27 cellular contexts compared by ENCODE assay signal in genomic region chr12:97109441-97109840, GRCh38.
"Had no signal": no experiment of that assay in that cellular context is flagged by ENCODE, and none has a peak within 500 bp of the region (broad histone marks: within the 10 kb centered on the region; RNA-seq: fewer than 3 reads in every experiment).

No MANE protein-coding gene starts in this region.

- H3K9me3 ChIP-seq: thyroid gland, vagina had no signal

- ATAC-seq: left cardiac atrium; left lung; naive thymus-derived CD4-positive, alpha-beta T cell; sciatic nerve; stimulated activated effector memory CD8-positive, alpha-beta T cell treated with anti-CD3 and anti-CD28 coated beads, Interleukin-12 subunit alpha, Interleukin-12 subunit beta, amount 100 ng/mL, for 72 hours had no signal

- H3K4me1 Mint-ChIP-seq: immature natural killer cell; stimulated activated effector memory CD8-positive, alpha-beta T cell treated with anti-CD3 and anti-CD28 coated beads, Interleukin-12 subunit alpha, Interleukin-12 subunit beta, amount 100 ng/mL, for 72 hours had no signal

- H2AFZ ChIP-seq: neural progenitor cell, parathyroid adenoma had no signal

- DNase-seq: dermis blood vessel endothelial cell; effector memory CD4-positive, alpha-beta T cell; hypothalamus; immature natural killer cell; islet precursor cell; left cardiac atrium; left lung; mesendoderm; midbrain; naive thymus-derived CD4-positive, alpha-beta T cell; stimulated activated CD4-positive, alpha-beta T cell treated with anti-CD3 and anti-CD28 coated beads, Interleukin-12 subunit alpha, Interleukin-12 subunit beta, amount 100 ng/mL, for 4 hours; stimulated activated CD4-positive, alpha-beta T cell treated with anti-CD3 and anti-CD28 coated beads, Interleukin-1b, Interleukin-23, amount 100 ng/mL, for 48 hours; stimulated activated CD4-positive, alpha-beta T cell treated with anti-CD3 and anti-CD28 coated beads, Interleukin-4, amount 100 ng/mL, for 24 hours; stimulated activated naive CD4-positive, alpha-beta T cell treated with Interleukin-2 at 50 U/mL for 16 hours; stomach; thyroid gland; trophoblast cell had no signal

- H3K27ac Mint-ChIP-seq: immature natural killer cell; naive thymus-derived CD4-positive, alpha-beta T cell; nephron; neural progenitor cell; progenitor cell of endocrine pancreas; stimulated activated effector memory CD8-positive, alpha-beta T cell treated with anti-CD3 and anti-CD28 coated beads, Interleukin-12 subunit alpha, Interleukin-12 subunit beta, amount 100 ng/mL, for 72 hours had no signal

- H3K27ac ChIP-seq: coronary artery, left lung, neural progenitor cell, parathyroid adenoma, right atrium auricular region, stomach, thyroid gland, vagina had no signal

- H3K4me3 Mint-ChIP-seq: immature natural killer cell; naive thymus-derived CD4-positive, alpha-beta T cell; nephron; neural progenitor cell; stimulated activated effector memory CD8-positive, alpha-beta T cell treated with anti-CD3 and anti-CD28 coated beads, Interleukin-12 subunit alpha, Interleukin-12 subunit beta, amount 100 ng/mL, for 72 hours had no signal

- H3K4me2 ChIP-seq: neural progenitor cell, smooth muscle cell had no signal

- H3K79me2 ChIP-seq: parathyroid adenoma had no signal

- H3K36me3 Mint-ChIP-seq: immature natural killer cell; naive thymus-derived CD4-positive, alpha-beta T cell; stimulated activated effector memory CD8-positive, alpha-beta T cell treated with anti-CD3 and anti-CD28 coated beads, Interleukin-12 subunit alpha, Interleukin-12 subunit beta, amount 100 ng/mL, for 72 hours had no signal

- H3K4me1 ChIP-seq: left lung, neural progenitor cell, parathyroid adenoma, right atrium auricular region, stomach, thyroid gland, vagina had no signal

- H3K27me3 ChIP-seq: left lung, neural progenitor cell, right atrium auricular region, stomach, thyroid gland, vagina had no signal

- H3K27me3 Mint-ChIP-seq: progenitor cell of endocrine pancreas had no signal

- H3K9ac ChIP-seq: neural progenitor cell, parathyroid adenoma had no signal

- H3K36me3 ChIP-seq: left lung, neural progenitor cell, right atrium auricular region, stomach, thyroid gland, vagina had no signal

- H3K4me3 ChIP-seq: coronary artery, left lung, neural progenitor cell, right atrium auricular region, smooth muscle cell, stomach, thyroid gland, vagina had no signal
